8 cellular contexts compared by ENCODE assay signal in genomic region chr2:136025057-136025973, GRCh38. TPM values are rescaled to one million over a fixed set of nuclear protein-coding genes. Genes with fewer than 3 reads are reported as not detected.
DNase-seq lines count a peak whose midpoint lies in the region; ATAC-seq and TF ChIP-seq lines count a peak whose summit lies in the region.

No MANE protein-coding gene starts in this region.

- peaks cover 0 to 16% (median 10%) of the 10 kb centered on the region in 11 experiments; a peak in 15 of 22 replicates for H3K27me3 ChIP-seq in BLaER1 treated with 17β-estradiol and CSF1 and Interleukin-3, amounts not matched to agents 10 nM and 100 nM
- peaks cover 4% of the 10 kb centered on the region; the same call in 1 of the 2 replicates for H3K27me3 ChIP-seq in H7 (ENCODE audit: control insufficient read depth, insufficient read depth, low read length)
- no peaks in the 10 kb centered on the region for H3K27me3 ChIP-seq in hepatocyte

- H3K4me1 ChIP-seq in BLaER1 treated with 17β-estradiol and CSF1 and Interleukin-3, amounts not matched to agents 10 nM and 100 nM, result peaks cover 8 to 47% (median 19%) of the 10 kb centered on the region in 10 experiments
- H3K4me1 ChIP-seq in hepatocyte (ENCODE audit: insufficient read depth), result peaks cover 5% of the 10 kb centered on the region

- peak overlapping the region; percentile 48 for H3K4me3 Mint-ChIP-seq in progenitor cell of endocrine pancreas (ENCODE audit: low read depth)

- no peak for TF ChIP-seq CTCF in hepatocyte (IDR thresholded peaks at IDR 0.05; ENCODE audit: poor library complexity)
- TF ChIP-seq CTCF in progenitor cell of endocrine pancreas (IDR thresholded peaks at IDR 0.05; ENCODE audit: unreplicated experiment), result no peak

- peak overlapping the region; percentile 94 for H3K27ac Mint-ChIP-seq in progenitor cell of endocrine pancreas

- H3K27ac ChIP-seq in BLaER1 treated with 17β-estradiol and CSF1 and Interleukin-3, amounts not matched to agents 10 nM and 100 nM, result peak overlapping the region in 2 of 11 experiments; percentile 1 to 82; a peak in 2 of 22 replicates
- H3K27ac ChIP-seq in angular gyrus (ENCODE audit: low read depth, low read length) (peak overlapping the region; percentile 45), hepatocyte (peak overlapping the region; percentile 39)

- no peak for ATAC-seq in GM21515 (IDR thresholded peaks at IDR 0.05; ENCODE audit: unreplicated experiment)

- no peak overlapping the region for H3K9ac ChIP-seq in BLaER1 treated with 17β-estradiol and CSF1 and Interleukin-3, amounts not matched to agents 10 nM and 100 nM

- no peaks in the 10 kb centered on the region for H3K9me3 Mint-ChIP-seq in progenitor cell of endocrine pancreas (ENCODE audit: low read depth)

- H3K36me3 ChIP-seq in BLaER1 treated with 17β-estradiol and CSF1 and Interleukin-3, amounts not matched to agents 10 nM and 100 nM, result no peaks in the 10 kb centered on the region
- no peaks in the 10 kb centered on the region for H3K36me3 ChIP-seq in H7 (replicated peaks; ENCODE audit: control insufficient read depth, insufficient read depth, low read length)
- H3K36me3 ChIP-seq in hepatocyte (replicated peaks; ENCODE audit: insufficient read depth, low read depth), result no peaks in the 10 kb centered on the region

- peak overlapping the region; percentile 70 for H2AFZ ChIP-seq in hepatocyte

- peaks cover 4 to 22% (median 9%) of the 10 kb centered on the region in 11 experiments; a peak in 13 of 22 replicates for H3K9me3 ChIP-seq in BLaER1 treated with 17β-estradiol and CSF1 and Interleukin-3, amounts not matched to agents 10 nM and 100 nM (replicated peaks in 1 of 11)
- no peaks in the 10 kb centered on the region for H3K9me3 ChIP-seq in hepatocyte (ENCODE audit: low read depth)

- H3K4me1 Mint-ChIP-seq in progenitor cell of endocrine pancreas (ENCODE audit: low read depth), result peaks cover 13% of the 10 kb centered on the region

- WGBS in hepatocyte (ENCODE audit: low lambda C conversion rate, missing lambda C conversion rate), result 17% methylated on average over 43 of the region's 43 CpGs

- DNase-seq in H7 (peak; percentile 84), NCI-H2227 treated with DMSO at 0.1 percent for 48 hours (lab: John Stamatoyannopoulos, UW) (peak; percentile 94), hepatocyte (ENCODE audit: low spot score) (peak; percentile 91), progenitor cell of endocrine pancreas (ENCODE audit: low spot score, unreplicated experiment) (peak; percentile 71)
- no peak for DNase-seq in effector CD8-positive, alpha-beta T cell (lab: John Stamatoyannopoulos, UW)

- no peak overlapping the region for H3K4me3 ChIP-seq in BLaER1 treated with 17β-estradiol and CSF1 and Interleukin-3, amounts not matched to agents 10 nM and 100 nM
- H3K4me3 ChIP-seq in H7 (ENCODE audit: insufficient read depth, low read depth, low read length), result peak overlapping the region; percentile 42
- H3K4me3 ChIP-seq in hepatocyte, result no peak overlapping the region

- H3K4me2 ChIP-seq in BLaER1 treated with 17β-estradiol and CSF1 and Interleukin-3, amounts not matched to agents 10 nM and 100 nM, result peak overlapping the region; percentile 8 to 40 (median 21); a peak in 14 of 22 replicates
- H3K4me2 ChIP-seq in hepatocyte, result peak overlapping the region; percentile 72

- H3K36me3 Mint-ChIP-seq in progenitor cell of endocrine pancreas (ENCODE audit: insufficient read depth), result no peaks in the 10 kb centered on the region

- H3K79me2 ChIP-seq in hepatocyte, result no peaks in the 10 kb centered on the region

- H4K20me1 ChIP-seq in BLaER1 treated with 17β-estradiol and CSF1 and Interleukin-3, amounts not matched to agents 10 nM and 100 nM, result no peaks in the 10 kb centered on the region
- no peaks in the 10 kb centered on the region for H4K20me1 ChIP-seq in hepatocyte (ENCODE audit: insufficient read depth, poor library complexity, severe bottlenecking)

- no peaks in the 10 kb centered on the region for H3K9me2 ChIP-seq in hepatocyte (replicated peaks; ENCODE audit: insufficient read depth)

- H3K27me3 Mint-ChIP-seq in progenitor cell of endocrine pancreas, result no peaks in the 10 kb centered on the region

RNA-seq across cellular contexts. Expression of gene DARS1, which starts 39.9 kb away (rescaled TPM):
- total RNA-seq in H7 (2014; rRNA removed; shearing (Covaris generic)), result 79.5 and 108 TPM in 2 replicates
- total RNA-seq in hepatocyte (69.5 and 76.2 TPM in 2 replicates), progenitor cell of endocrine pancreas (65.0 and 69.7 TPM in 2 replicates)
- 52.5 and 67.0 TPM in 2 replicates for polyA plus RNA-seq in hepatocyte
